ENCODE assay signal across 8 cellular contexts in genomic region chr5:16465544-16466432, GRCh38. TPM values are rescaled to one million over a fixed set of nuclear protein-coding genes. Genes with fewer than 3 reads are reported as not detected.
DNase-seq lines count a peak whose midpoint lies in the region; ATAC-seq and TF ChIP-seq lines count a peak whose summit lies in the region.

TSS of gene ZNF622 (minus strand) at chr5:16465800. CDS start at chr5:16465665, 135 bp downstream.

- H4K20me1 ChIP-seq in smooth muscle cell (ENCODE audit: low read depth): peaks cover 40% of the 10 kb centered on the region

- peak within 1 kb of the TSS; percentile 97 for H3K4me3 Mint-ChIP-seq in WTC11

- CTCF ChIA-PET in WTC11 (lab: Charles Lee): interaction anchor here (0.7 kb wide), 1 partner anchor 10 kb away, joined by 3 read pairs; no protein-coding TSS in a partner anchor

- H3K4me1 ChIP-seq in smooth muscle cell (ENCODE audit: low read depth): peaks cover 26% of the 10 kb centered on the region

- H3F3A ChIP-seq in smooth muscle cell (ENCODE audit: low read depth): peaks cover 24% of the 10 kb centered on the region

- under 1% methylated on average over 75 of the region's 75 CpGs for WGBS in smooth muscle cell (ENCODE audit: low lambda C conversion rate)

- peak within 1 kb of the TSS; percentile 96 for H3K27ac Mint-ChIP-seq in WTC11

- POLR2A ChIA-PET in WTC11 (lab: Charles Lee): no interaction called here

- peak within 1 kb of the TSS; percentile 83 for H3K27ac ChIP-seq in smooth muscle cell (ENCODE audit: low read depth)

- H2AFZ ChIP-seq in smooth muscle cell (ENCODE audit: low read depth): peak within 1 kb of the TSS; percentile 91

- no peaks in the 10 kb centered on the region for H3K9me3 Mint-ChIP-seq in WTC11

- peaks cover 29% of the 10 kb centered on the region for H3K4me1 Mint-ChIP-seq in WTC11

- peak within 1 kb of the TSS; percentile 95 for H3K4me2 ChIP-seq in smooth muscle cell

- peak within 1 kb of the TSS; percentile 83 to 95 for H3K4me3 ChIP-seq in cardiac fibroblast (replicated peaks in 1 of 2; ENCODE audit: low read depth in 2 of 2, low read length in 2 of 2)
- H3K4me3 ChIP-seq in smooth muscle cell: peak within 1 kb of the TSS; percentile 80

- peak within 1 kb of the TSS; percentile 89 for H3K9ac ChIP-seq in smooth muscle cell (ENCODE audit: low read depth)

- ATAC-seq in GM19023 (IDR thresholded peaks at IDR 0.05; ENCODE audit: unreplicated experiment) (peak; percentile 88), HG03196 (IDR thresholded peaks at IDR 0.05; ENCODE audit: unreplicated experiment) (peak; percentile 86), WTC11 (peak; percentile 95)

- no peaks in the 10 kb centered on the region for H3K27me3 Mint-ChIP-seq in WTC11 (ENCODE audit: low read depth)

- peaks cover 31% of the 10 kb centered on the region for H3K36me3 Mint-ChIP-seq in WTC11

- no peaks in the 10 kb centered on the region for H3K27me3 ChIP-seq in smooth muscle cell (ENCODE audit: low read depth)

- TF ChIP-seq CTCF in WTC11 (IDR thresholded peaks at IDR 0.05) (no peak), cardiac fibroblast (IDR thresholded peaks at IDR 0.05; ENCODE audit: low read depth, low read length) (no peak), smooth muscle cell (IDR thresholded peaks at IDR 0.05; ENCODE audit: borderline replicate concordance, insufficient read depth, poor library complexity, severe bottlenecking) (no peak)

- peaks cover 54% of the 10 kb centered on the region for H3K79me2 ChIP-seq in smooth muscle cell (ENCODE audit: low read depth)

- DNase-seq in AG08396 (ENCODE audit: low spot score) (peak; percentile 80), NCI-H226 (peak; percentile 85), WTC11 (ENCODE audit: low spot score) (peak; percentile 89), cardiac fibroblast (ENCODE audit: low read depth in 2 of 2) (peak; percentile 89 to 91), iPS-NIHi11 (ENCODE audit: low spot score) (peak; percentile 88), smooth muscle cell (lab: John Stamatoyannopoulos, UW; ENCODE audit: unreplicated experiment) (peak; percentile 51)

- H3K9me3 ChIP-seq in smooth muscle cell (replicated peaks; ENCODE audit: low read depth): no peaks in the 10 kb centered on the region

- H3K36me3 ChIP-seq in smooth muscle cell (ENCODE audit: low read depth): no peaks in the 10 kb centered on the region

TF ChIP-seq in WTC11, 78 proteins besides CTCF, POLR2A, EP300 and RAD21 (continues in another document):
- TF ChIP-seq AFF4 (CRISPR knock-in tag; IDR thresholded peaks at IDR 0.05; ENCODE audit: borderline replicate concordance) (0 out of 2 replicates have a peak, but pooled peaks have one; percentile 26), RORB (CRISPR knock-in tag; IDR thresholded peaks at IDR 0.05) (no peak), ATF3 (CRISPR knock-in tag; conservative IDR thresholded peaks at IDR 0.05) (no peak), TEAD1 (CRISPR knock-in tag; IDR thresholded peaks at IDR 0.05) (peak; percentile 65; the same call in 1 of the 2 replicates), IRF2 (CRISPR knock-in tag; IDR thresholded peaks at IDR 0.05; ENCODE audit: borderline replicate concordance, low read depth) (no peak), NR2C2 (CRISPR knock-in tag; IDR thresholded peaks at IDR 0.05) (no peak), NR1H2 (CRISPR knock-in tag; IDR thresholded peaks at IDR 0.05) (no peak), GRHL2 (CRISPR knock-in tag; IDR thresholded peaks at IDR 0.05; ENCODE audit: insufficient replicate concordance, severe bottlenecking) (no peak), E2F1 (CRISPR knock-in tag; IDR thresholded peaks at IDR 0.05) (no peak), AR (CRISPR knock-in tag; IDR thresholded peaks at IDR 0.05) (no peak), USF1 (CRISPR knock-in tag; IDR thresholded peaks at IDR 0.05) (no peak), CDX4 (CRISPR knock-in tag; IDR thresholded peaks at IDR 0.05; ENCODE audit: borderline replicate concordance) (no peak), ERG (CRISPR knock-in tag; IDR thresholded peaks at IDR 0.05) (no peak), FOXJ3 (CRISPR knock-in tag; IDR thresholded peaks at IDR 0.05; ENCODE audit: borderline replicate concordance) (no peak)

RNA-seq across cellular contexts. Expression of gene ZNF622, which starts in this region (rescaled TPM):
- 29.2 to 37.9 TPM (median 29.3 TPM) in 3 replicates for total RNA-seq in WTC11 (2021)
- total RNA-seq in smooth muscle cell: 38.0 and 40.7 TPM in 2 replicates
- 65.3 and 68.0 TPM in 2 replicates for polyA plus RNA-seq in smooth muscle cell

Comparison
In these comparisons a context has a peak if more than half of its experiments do, and no peak if none do; other contexts are left out.
1. Peak in every context shown above with its lines: DNase-seq, ATAC-seq, H3K4me3 ChIP-seq and H3K27ac ChIP-seq.